Comparison of ENCODE assay signal across 25 cellular contexts in the genomic region with DNA sequence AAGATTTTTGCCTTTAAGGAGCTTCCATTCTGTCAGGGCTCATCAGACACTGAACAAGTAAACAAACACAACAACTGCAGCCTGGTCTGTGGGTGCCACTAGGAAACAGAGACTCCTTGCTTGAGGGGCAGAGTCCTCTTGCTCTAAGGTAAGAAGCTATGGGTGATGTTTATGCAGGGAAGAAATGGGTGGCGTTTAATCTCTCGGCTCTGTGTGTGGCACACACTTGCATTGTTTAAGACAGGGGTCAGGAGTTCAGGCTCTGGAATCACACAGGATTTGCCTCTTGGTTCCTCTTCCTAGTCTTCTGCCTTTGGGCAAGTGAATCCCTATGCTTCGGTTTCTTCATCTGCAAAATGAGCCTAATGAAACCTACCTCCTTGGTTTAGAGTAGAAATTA.
"Had no signal": no experiment of that assay in that cellular context is flagged by ENCODE, and none has a peak within 500 bp of the region (broad histone marks: within the 10 kb centered on the region; RNA-seq: fewer than 3 reads in every experiment).

No MANE protein-coding gene starts in this region.

- H3K27me3 Mint-ChIP-seq: activated CD4-positive, alpha-beta T cell treated with anti-CD3 and anti-CD28 coated beads for 36 hours; stimulated activated naive B cell treated with anti-CD40 and anti-IgM and Interleukin-4, amounts not matched to agents 10 μg/mL and 1 μg/mL and 100 μg/mL, for 72 hours had no signal

- ATAC-seq: activated CD4-positive, alpha-beta T cell treated with anti-CD3 and anti-CD28 coated beads for 36 hours; activated naive CD8-positive, alpha-beta T cell treated with anti-CD3 and anti-CD28 coated beads, Interleukin-2, amount 50 U/mL, for 24 hours; activated T-helper 17 cell treated with anti-CD3 and anti-CD28 coated beads, Interleukin-2, amount 50 U/mL, for 72 hours; heart right ventricle; left ventricle myocardium superior; psoas muscle; stimulated activated naive B cell treated with anti-CD40 and anti-IgM and Interleukin-4, amounts not matched to agents 10 μg/mL and 1 μg/mL and 100 μg/mL, for 72 hours; T-cell had no signal

- H3K9me3 Mint-ChIP-seq: activated naive CD4-positive, alpha-beta T cell treated with anti-CD3 and anti-CD28 coated beads, Interleukin-2, amount 50 U/mL, for 24 hours; activated naive CD8-positive, alpha-beta T cell treated with anti-CD3 and anti-CD28 coated beads, Interleukin-2, amount 50 U/mL, for 24 hours; activated T-cell treated with anti-CD3 and anti-CD28 coated beads, Interleukin-2, amount 50 U/mL, for 24 hours; activated T-helper 17 cell treated with anti-CD3 and anti-CD28 coated beads, Interleukin-2, amount 50 U/mL, for 72 hours; dendritic cell treated with granulocyte-macrophage colony-stimulating factor and Interleukin-4, amounts not matched to agents 40 ng/mL and 50 ng/mL, for 4 days; stimulated activated naive B cell treated with anti-CD40 and anti-IgM and Interleukin-4, amounts not matched to agents 10 μg/mL and 1 μg/mL and 100 μg/mL, for 72 hours; T-cell had no signal

- DNase-seq: activated CD4-positive, alpha-beta T cell treated with anti-CD3 and anti-CD28 coated beads for 36 hours; activated CD4-positive, CD25-positive, alpha-beta regulatory T cell; activated CD8-positive, alpha-beta memory T cell treated with anti-CD3 and anti-CD28 coated beads for 24 hours; activated gamma-delta T cell treated with Interleukin-2 at 50 U/mL for 16 hours; activated naive CD8-positive, alpha-beta T cell treated with anti-CD3 and anti-CD28 coated beads, Interleukin-2, amount 50 U/mL, for 24 hours; activated T-cell treated with anti-CD3 and anti-CD28 coated beads, Interleukin-2, amount 50 U/mL, for 24 hours; amygdala; central memory CD4-positive, alpha-beta T cell; esophagus squamous epithelium; foreskin melanocyte; heart right ventricle; left ventricle myocardium superior; nucleus accumbens; psoas muscle; sigmoid colon; small intestine; stimulated activated CD4-positive, alpha-beta T cell treated with anti-CD3 and anti-CD28 coated beads, Interleukin-4, amount 100 ng/mL, for 4 hours; stimulated activated CD8-positive, alpha-beta memory T cell treated with anti-CD3 and anti-CD28 coated beads, Interleukin-4, amount 100 ng/mL, for 48 hours; stimulated activated naive B cell treated with anti-CD40 and anti-IgM and Interleukin-4, amounts not matched to agents 10 μg/mL and 1 μg/mL and 100 μg/mL, for 72 hours; stomach; T-cell; tibial artery had no signal

- H3K27ac Mint-ChIP-seq: activated CD4-positive, alpha-beta T cell treated with anti-CD3 and anti-CD28 coated beads for 36 hours; activated naive CD4-positive, alpha-beta T cell treated with anti-CD3 and anti-CD28 coated beads, Interleukin-2, amount 50 U/mL, for 24 hours; activated naive CD8-positive, alpha-beta T cell treated with anti-CD3 and anti-CD28 coated beads, Interleukin-2, amount 50 U/mL, for 24 hours; activated T-helper 17 cell treated with anti-CD3 and anti-CD28 coated beads, Interleukin-2, amount 50 U/mL, for 72 hours; dendritic cell treated with granulocyte-macrophage colony-stimulating factor and Interleukin-4, amounts not matched to agents 40 ng/mL and 50 ng/mL, for 4 days; stimulated activated naive B cell treated with anti-CD40 and anti-IgM and Interleukin-4, amounts not matched to agents 10 μg/mL and 1 μg/mL and 100 μg/mL, for 72 hours had no signal

- H3K4me3 Mint-ChIP-seq: activated CD4-positive, alpha-beta T cell treated with anti-CD3 and anti-CD28 coated beads for 36 hours; activated naive CD4-positive, alpha-beta T cell treated with anti-CD3 and anti-CD28 coated beads, Interleukin-2, amount 50 U/mL, for 24 hours; activated naive CD8-positive, alpha-beta T cell treated with anti-CD3 and anti-CD28 coated beads, Interleukin-2, amount 50 U/mL, for 24 hours; activated T-cell treated with anti-CD3 and anti-CD28 coated beads, Interleukin-2, amount 50 U/mL, for 24 hours; activated T-helper 17 cell treated with anti-CD3 and anti-CD28 coated beads, Interleukin-2, amount 50 U/mL, for 72 hours; dendritic cell treated with granulocyte-macrophage colony-stimulating factor and Interleukin-4, amounts not matched to agents 40 ng/mL and 50 ng/mL, for 4 days; stimulated activated naive B cell treated with anti-CD40 and anti-IgM and Interleukin-4, amounts not matched to agents 10 μg/mL and 1 μg/mL and 100 μg/mL, for 72 hours; T-cell had no signal
